ENCODE assay signal across 22 cellular contexts in the genomic region with DNA sequence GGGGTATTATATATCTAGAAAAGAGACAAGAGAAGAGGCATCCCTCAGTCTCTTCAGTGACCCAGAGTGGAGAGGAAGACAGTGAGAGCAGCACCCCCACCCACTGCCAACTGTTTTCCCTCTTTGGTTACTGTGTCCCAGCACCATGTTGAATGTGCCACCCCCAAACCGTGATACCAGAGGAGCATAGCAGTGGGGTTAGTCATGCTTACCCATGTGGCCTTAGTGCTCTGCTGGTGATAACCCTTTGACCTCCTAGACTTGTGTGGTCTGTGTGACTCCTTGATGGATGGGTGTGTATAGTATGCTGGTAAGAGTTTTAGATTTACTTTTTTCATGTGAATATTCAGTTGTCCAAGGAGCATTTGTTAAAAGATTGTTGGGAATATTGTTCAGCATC. TPM values are rescaled to one million over a fixed set of nuclear protein-coding genes. Genes with fewer than 3 reads are reported as not detected.
"Had no signal": no experiment of that assay in that cellular context is flagged by ENCODE, and none has a peak within 500 bp of the region (broad histone marks: within the 10 kb centered on the region; RNA-seq: fewer than 3 reads in every experiment).

No MANE protein-coding gene starts in this region.

- H3K4me3 Mint-ChIP-seq: endodermal cell; memory B cell; naive thymus-derived CD4-positive, alpha-beta T cell; neural crest cell; WTC11 had no signal

- H3K4me1 Mint-ChIP-seq: endodermal cell, memory B cell, neural crest cell had no signal

- H3K9me3 Mint-ChIP-seq: activated naive CD4-positive, alpha-beta T cell treated with anti-CD3 and anti-CD28 coated beads, Interleukin-2, amount 50 U/mL, for 72 hours; endodermal cell; memory B cell; naive thymus-derived CD4-positive, alpha-beta T cell; neural crest cell; WTC11 had no signal

- ATAC-seq: activated naive CD4-positive, alpha-beta T cell treated with anti-CD3 and anti-CD28 coated beads, Interleukin-2, amount 50 U/mL, for 72 hours; gastrocnemius medialis; naive thymus-derived CD4-positive, alpha-beta T cell; sciatic nerve; WTC11 had no signal

- DNase-seq: activated T-cell treated with anti-CD3 and anti-CD28 coated beads, Interleukin-2, amount 50 U/mL, for 1 hour; adrenal gland; endodermal cell; esophagus squamous epithelium; gastrocnemius medialis; head of caudate nucleus; islet precursor cell; left cardiac atrium; naive thymus-derived CD4-positive, alpha-beta T cell; occipital lobe; stimulated activated CD4-positive, alpha-beta T cell treated with anti-CD3 and anti-CD28 coated beads, Interleukin-15, amount 100 ng/mL, for 24 hours; stimulated activated CD8-positive, alpha-beta memory T cell treated with anti-CD3 and anti-CD28 coated beads, Interleukin-4, amount 100 ng/mL, for 48 hours; stimulated activated naive CD4-positive, alpha-beta T cell; T-helper 9 cell; thyroid gland had no signal

- H3K27ac Mint-ChIP-seq: activated naive CD4-positive, alpha-beta T cell treated with anti-CD3 and anti-CD28 coated beads, Interleukin-2, amount 50 U/mL, for 72 hours; endodermal cell; memory B cell; WTC11 had no signal

RNA-seq across cellular contexts. Expression of a gene that starts 48.3 kb away (rescaled TPM):
- total RNA-seq: neural crest cell, occipital lobe, sciatic nerve, smooth muscle cell, ureter had no signal
